ENCODE assay signal across 1 cellular context in genomic region chr2:181790716-181791649, GRCh38.
TF ChIP-seq lines count a peak whose summit lies in the region.

No MANE protein-coding gene starts in this region.

TF ChIP-seq in HepG2, 621 proteins besides CTCF, POLR2A, EP300 and RAD21 (continued from another document and continues in another):
- TF ChIP-seq ZNF710 (CRISPR knock-in tag; IDR thresholded peaks at IDR 0.05; ENCODE audit: borderline replicate concordance), result peak; percentile 87
- TF ChIP-seq ZNF331 (CRISPR knock-in tag; IDR thresholded peaks at IDR 0.05), result peak; percentile 82
- peak; percentile 43; the same call in 1 of the 2 replicates for TF ChIP-seq ZNF232 (CRISPR knock-in tag; IDR thresholded peaks at IDR 0.05; ENCODE audit: borderline replicate concordance)
- TF ChIP-seq ZNF768 (CRISPR knock-in tag; IDR thresholded peaks at IDR 0.05), result no peak; the same call in 1 of the 2 replicates
- no peak for TF ChIP-seq ZC3H13 (CRISPR knock-in tag; IDR thresholded peaks at IDR 0.05)
- TF ChIP-seq BCL6 (CRISPR knock-in tag; IDR thresholded peaks at IDR 0.05), result peak; percentile 87
- no peak for TF ChIP-seq ZNF496 (CRISPR knock-in tag; IDR thresholded peaks at IDR 0.05; ENCODE audit: insufficient replicate concordance)
- no peak for TF ChIP-seq ZNF629 (CRISPR knock-in tag; conservative IDR thresholded peaks at IDR 0.05)
- TF ChIP-seq BRF2 (CRISPR knock-in tag; IDR thresholded peaks at IDR 0.05), result 0 out of 2 replicates have a peak, but pooled peaks have one; percentile 67
- no peak for TF ChIP-seq PRMT3 (CRISPR knock-in tag; IDR thresholded peaks at IDR 0.05; ENCODE audit: borderline replicate concordance, low read depth)
- no peak for TF ChIP-seq CCAR2 (optimal IDR thresholded peaks at IDR 0.05; ENCODE audit: low read depth, low read length)
- no peak for TF ChIP-seq GPBP1L1 (CRISPR knock-in tag; IDR thresholded peaks at IDR 0.05)
- TF ChIP-seq SNRNP70 (IDR thresholded peaks at IDR 0.05; ENCODE audit: low read depth, low read length), result no peak
- TF ChIP-seq ZNF317 (CRISPR knock-in tag; IDR thresholded peaks at IDR 0.05), result no peak
- peak; percentile 80 for TF ChIP-seq MAX (IDR thresholded peaks at IDR 0.05)
- TF ChIP-seq ZNF280B (CRISPR knock-in tag; IDR thresholded peaks at IDR 0.05; ENCODE audit: borderline replicate concordance), result no peak
- peak; percentile 76; the same call in 1 of the 2 replicates for TF ChIP-seq ZSCAN31 (CRISPR knock-in tag; IDR thresholded peaks at IDR 0.05; ENCODE audit: low read depth)
- no peak for TF ChIP-seq ZNF354B (CRISPR knock-in tag; IDR thresholded peaks at IDR 0.05)
- TF ChIP-seq PATZ1 (CRISPR knock-in tag; IDR thresholded peaks at IDR 0.05), result peak; percentile 58
- TF ChIP-seq ZNF770 (CRISPR knock-in tag; IDR thresholded peaks at IDR 0.05), result no peak
- TF ChIP-seq MXI1 (IDR thresholded peaks at IDR 0.05; ENCODE audit: borderline replicate concordance, low read depth, low read length), result no peak
- no peak for TF ChIP-seq MED8 (CRISPR knock-in tag; IDR thresholded peaks at IDR 0.05; ENCODE audit: insufficient replicate concordance)
- no peak for TF ChIP-seq MTF1 (CRISPR knock-in tag; IDR thresholded peaks at IDR 0.05)
- TF ChIP-seq ZFP36 (IDR thresholded peaks at IDR 0.05; ENCODE audit: borderline replicate concordance, low read depth, low read length, partially characterized antibody), result no peak
- no peak for TF ChIP-seq NONO (IDR thresholded peaks at IDR 0.05)
- no peak for TF ChIP-seq NONO (CRISPR knock-in tag; conservative IDR thresholded peaks at IDR 0.05)
- TF ChIP-seq ZBTB46 (CRISPR knock-in tag; IDR thresholded peaks at IDR 0.05; ENCODE audit: borderline replicate concordance), result no peak
- TF ChIP-seq ELF1 (CRISPR knock-in tag; IDR thresholded peaks at IDR 0.05), result no peak; the same call in 1 of the 2 replicates
- TF ChIP-seq HNRNPK (IDR thresholded peaks at IDR 0.05; ENCODE audit: low read depth, low read length, poor library complexity, severe bottlenecking), result no peak
- no peak for TF ChIP-seq CEBPG (CRISPR knock-in tag; IDR thresholded peaks at IDR 0.05)
- TF ChIP-seq PBX3 (CRISPR knock-in tag; IDR thresholded peaks at IDR 0.05; ENCODE audit: borderline replicate concordance), result no peak
- TF ChIP-seq HOXA9 (CRISPR knock-in tag; IDR thresholded peaks at IDR 0.05; ENCODE audit: borderline replicate concordance), result no peak
- TF ChIP-seq PAXIP1 (CRISPR knock-in tag; conservative IDR thresholded peaks at IDR 0.05), result peak; percentile 98
- TF ChIP-seq HOXD1 (CRISPR knock-in tag; IDR thresholded peaks at IDR 0.05), result 0 out of 2 replicates have a peak, but pooled peaks have one; percentile 35
- no peak for TF ChIP-seq ZNF530 (CRISPR knock-in tag; IDR thresholded peaks at IDR 0.05; ENCODE audit: low read depth)
- no peak for TF ChIP-seq MTA1 (CRISPR knock-in tag; IDR thresholded peaks at IDR 0.05; ENCODE audit: borderline replicate concordance)
- TF ChIP-seq SUZ12 (IDR thresholded peaks at IDR 0.05; ENCODE audit: low read depth, low read length), result no peak
- TF ChIP-seq TP53 (CRISPR knock-in tag; conservative IDR thresholded peaks at IDR 0.05), result no peak
- TF ChIP-seq ZFP1 (CRISPR knock-in tag; IDR thresholded peaks at IDR 0.05), result no peak
- TF ChIP-seq PLRG1 (conservative IDR thresholded peaks at IDR 0.05), result no peak
- TF ChIP-seq KLF11 (CRISPR knock-in tag; IDR thresholded peaks at IDR 0.05), result peak; percentile 81; the same call in 1 of the 2 replicates
- TF ChIP-seq ZNF781 (CRISPR knock-in tag; IDR thresholded peaks at IDR 0.05; ENCODE audit: borderline replicate concordance, not compliant biosample characterization), result no peak
- no peak for TF ChIP-seq BORCS8-MEF2B (CRISPR knock-in tag; IDR thresholded peaks at IDR 0.05)
- no peak for TF ChIP-seq CC2D1A (CRISPR knock-in tag; IDR thresholded peaks at IDR 0.05)
- no peak for TF ChIP-seq SMAD9 (CRISPR knock-in tag; IDR thresholded peaks at IDR 0.05)
- TF ChIP-seq ZNF34 (CRISPR knock-in tag; IDR thresholded peaks at IDR 0.05; ENCODE audit: borderline replicate concordance), result no peak
- no peak for TF ChIP-seq PHB2 (IDR thresholded peaks at IDR 0.05; ENCODE audit: partially characterized antibody)
- no peak for TF ChIP-seq PAX8 (CRISPR knock-in tag; IDR thresholded peaks at IDR 0.05; ENCODE audit: borderline replicate concordance)
- no peak for TF ChIP-seq ZFP82 (CRISPR knock-in tag; IDR thresholded peaks at IDR 0.05; ENCODE audit: borderline replicate concordance)
- no peak for TF ChIP-seq ZNF441 (CRISPR knock-in tag; IDR thresholded peaks at IDR 0.05; ENCODE audit: borderline replicate concordance)
